ENCODE assay signal across 17 cellular contexts in genomic region chr11:5553347-5553746, GRCh38. TPM values are rescaled to one million over a fixed set of nuclear protein-coding genes. Genes with fewer than 3 reads are reported as not detected.
A peak's percentile ranks its signal among the peaks of the same experiment; 100 is the strongest.
DNase-seq lines count a peak whose midpoint lies in the region; ATAC-seq and TF ChIP-seq lines count a peak whose summit lies in the region.
"Had no signal": no experiment of that assay in that cellular context is flagged by ENCODE, and none has a peak within 500 bp of the region (broad histone marks: within the 10 kb centered on the region; RNA-seq: fewer than 3 reads in every experiment).

No MANE protein-coding gene starts in this region.

- TF ChIP-seq EP300 in SK-N-SH (IDR thresholded peaks at IDR 0.05; ENCODE audit: borderline replicate concordance in 1 of 2, low read depth in 1 of 2, low read length in 1 of 2): no peak

- no peak overlapping the region for H2AFZ ChIP-seq in SK-N-SH (ENCODE audit: low read depth)
- H2AFZ ChIP-seq in OCI-LY3 (ENCODE audit: low read depth, low read length): no peak overlapping the region

- H3K4me3 ChIP-seq in SK-N-SH (ENCODE audit: low read depth in 2 of 2, low read length in 1 of 2) (no peak overlapping the region), OCI-LY3 (ENCODE audit: low read length) (no peak overlapping the region), retinal pigment epithelial cell (ENCODE audit: low read length) (no peak overlapping the region), psoas muscle (no peak overlapping the region)
- H3K4me3 ChIP-seq in CD4-positive, alpha-beta memory T cell (ENCODE audit: low read length in 2 of 2): no peak overlapping the region
- H3K4me3 ChIP-seq: GM12878, ovary had no signal

- TF ChIP-seq CTCF in SK-N-SH (IDR thresholded peaks at IDR 0.05) (peak; percentile 42), OCI-LY3 (IDR thresholded peaks at IDR 0.05; ENCODE audit: low read depth, low read length) (peak; percentile 54), retinal pigment epithelial cell (conservative IDR thresholded peaks at IDR 0.05; ENCODE audit: low read depth, low read length) (peak; percentile 12), psoas muscle (IDR thresholded peaks at IDR 0.05) (no peak)

- H3K27me3 Mint-ChIP-seq in CD4-positive, alpha-beta memory T cell: peaks cover 5 to 12% of the 10 kb centered on the region in 2 donors

- no peaks in the 10 kb centered on the region for H3K9me2 ChIP-seq in SK-N-SH

- ATAC-seq in SK-N-SH treated with all-trans-retinoic acid at 6 μM for 48 hours: no peak
- ATAC-seq in psoas muscle: no peak

- no peak overlapping the region for H3K9ac ChIP-seq in SK-N-SH
- no peak overlapping the region for H3K9ac ChIP-seq in OCI-LY3 (ENCODE audit: low read length)

- H3K36me3 Mint-ChIP-seq in CD4-positive, alpha-beta memory T cell: no peaks in the 10 kb centered on the region
- H3K36me3 Mint-ChIP-seq: memory B cell had no signal

- no peak overlapping the region for H3K4me3 Mint-ChIP-seq in CD4-positive, alpha-beta memory T cell
- H3K4me3 Mint-ChIP-seq: memory B cell had no signal

- H3K4me1 ChIP-seq in SK-N-SH (ENCODE audit: control insufficient read depth in 1 of 2, insufficient read depth in 2 of 2, low read depth in 1 of 2, low read length in 1 of 2) (no peaks in the 10 kb centered on the region), OCI-LY3 (ENCODE audit: low read length) (peaks cover 16% of the 10 kb centered on the region), psoas muscle (no peaks in the 10 kb centered on the region)
- H3K4me1 ChIP-seq in CD4-positive, alpha-beta memory T cell (ENCODE audit: insufficient read depth, low read length): no peaks in the 10 kb centered on the region

- no peak overlapping the region for H3K27ac Mint-ChIP-seq in CD4-positive, alpha-beta memory T cell
- H3K27ac Mint-ChIP-seq: memory B cell had no signal

- POLR2A ChIA-PET in SK-N-SH (lab: Yijun Ruan, JAX): no interaction called here
- POLR2A ChIA-PET in CD4-positive, alpha-beta memory T cell (lab: Charles Lee; ENCODE audit: partially characterized antibody): no interaction called here

- H3K9me3 Mint-ChIP-seq in CD4-positive, alpha-beta memory T cell: peaks cover 0 to 3% (median 0%) of the 10 kb centered on the region in 8 donors
- H3K9me3 Mint-ChIP-seq: memory B cell had no signal

- H3K9me3 ChIP-seq in SK-N-SH: no peaks in the 10 kb centered on the region
- H3K9me3 ChIP-seq in OCI-LY3 (ENCODE audit: insufficient read depth, low read length): no peaks in the 10 kb centered on the region
- H3K9me3 ChIP-seq in psoas muscle: no peaks in the 10 kb centered on the region
- H3K9me3 ChIP-seq in CD4-positive, alpha-beta memory T cell (ENCODE audit: control insufficient read depth in 1 of 2, low read length in 2 of 2): no peaks in the 10 kb centered on the region
- H3K9me3 ChIP-seq: ovary had no signal

- H3K27me3 ChIP-seq in SK-N-SH (ENCODE audit: insufficient read depth) (no peaks in the 10 kb centered on the region), OCI-LY3 (ENCODE audit: low read depth, low read length) (peaks cover 15% of the 10 kb centered on the region), psoas muscle (ENCODE audit: insufficient read depth in 3 of 3, low read length in 2 of 3) (peaks cover 0 to 3% (median 0%) of the 10 kb centered on the region in 3 donors)
- H3K27me3 ChIP-seq in CD4-positive, alpha-beta memory T cell (ENCODE audit: insufficient read depth, low read length): no peaks in the 10 kb centered on the region
- H3K27me3 ChIP-seq: ovary had no signal

- no peaks in the 10 kb centered on the region for H3K4me1 Mint-ChIP-seq in CD4-positive, alpha-beta memory T cell
- H3K4me1 Mint-ChIP-seq: memory B cell had no signal

- H3K4me2 ChIP-seq in SK-N-SH: no peak overlapping the region
- no peak overlapping the region for H3K4me2 ChIP-seq in OCI-LY3 (ENCODE audit: low read length)

- no peaks in the 10 kb centered on the region for H3F3A ChIP-seq in SK-N-SH (replicated peaks; ENCODE audit: insufficient read depth)

- H4K20me1 ChIP-seq in SK-N-SH (ENCODE audit: insufficient read depth): no peaks in the 10 kb centered on the region
- no peaks in the 10 kb centered on the region for H4K20me1 ChIP-seq in OCI-LY3 (ENCODE audit: insufficient read depth, low read length)

- no peaks in the 10 kb centered on the region; the same call in 1 of the 2 replicates for H3K79me2 ChIP-seq in SK-N-SH (ENCODE audit: insufficient read depth)
- H3K79me2 ChIP-seq in OCI-LY3 (ENCODE audit: low read length): no peaks in the 10 kb centered on the region

- DNase-seq in SK-N-SH: no peak
- peak; percentile 3 for DNase-seq in cerebellum (ENCODE audit: low spot score)
- no peak for DNase-seq in retinal pigment epithelial cell (ENCODE audit: low read depth)
- no peak for DNase-seq in psoas muscle
- DNase-seq in inferior parietal cortex (ENCODE audit: extremely low spot score): no peak
- DNase-seq in CD4-positive, alpha-beta memory T cell: no peak
- DNase-seq: activated CD8-positive, alpha-beta memory T cell treated with anti-CD3 and anti-CD28 coated beads for 24 hours; Karpas-422; ovary; RPMI8226; stimulated activated CD8-positive, alpha-beta memory T cell treated with anti-CD3 and anti-CD28 coated beads, Interleukin-4, amount 100 ng/mL, for 48 hours had no signal

- H3K27ac ChIP-seq in SK-N-SH (ENCODE audit: low read depth in 2 of 2, low read length in 1 of 2): no peak overlapping the region
- H3K27ac ChIP-seq in OCI-LY3 (ENCODE audit: low read length): no peak overlapping the region
- H3K27ac ChIP-seq in psoas muscle: no peak overlapping the region
- no peak overlapping the region for H3K27ac ChIP-seq in CD4-positive, alpha-beta memory T cell (ENCODE audit: low read depth, low read length)
- H3K27ac ChIP-seq: ovary had no signal

- TF ChIP-seq RAD21 in SK-N-SH (IDR thresholded peaks at IDR 0.05; ENCODE audit: low read length): no peak

- CTCF ChIA-PET in SK-N-SH (lab: Yijun Ruan, JAX): no interaction called here
- CTCF ChIA-PET in CD4-positive, alpha-beta memory T cell (lab: Charles Lee; ENCODE audit: partially characterized antibody): no interaction called here

- intact Hi-C loops in psoas muscle (cut with DNase I): no loop called here
- intact Hi-C loops in CD4-positive, alpha-beta memory T cell (cut with micrococcal nuclease): no loop called here

- H3K36me3 ChIP-seq in SK-N-SH (replicated peaks in 1 of 2; ENCODE audit: control insufficient read depth in 1 of 2, insufficient read depth in 2 of 2, low read length in 1 of 2) (no peaks in the 10 kb centered on the region), OCI-LY3 (replicated peaks; ENCODE audit: low read depth, low read length) (no peaks in the 10 kb centered on the region), psoas muscle (ENCODE audit: insufficient read depth in 1 of 2, low read depth in 1 of 2) (no peaks in the 10 kb centered on the region)
- H3K36me3 ChIP-seq in CD4-positive, alpha-beta memory T cell (ENCODE audit: insufficient read depth, low read length): no peaks in the 10 kb centered on the region
- H3K36me3 ChIP-seq: ovary had no signal

TF ChIP-seq in SK-N-SH, 30 proteins besides CTCF, POLR2A, EP300 and RAD21 (continues in another document):
- TF ChIP-seq GATA2 (CRISPR knock-in tag; IDR thresholded peaks at IDR 0.05) (no peak), NRF1 (IDR thresholded peaks at IDR 0.05; ENCODE audit: low read depth, low read length) (no peak), FOXM1 (IDR thresholded peaks at IDR 0.05; ENCODE audit: low read depth) (no peak), GABPA (IDR thresholded peaks at IDR 0.05; ENCODE audit: low read depth) (no peak), SIN3A (IDR thresholded peaks at IDR 0.05; ENCODE audit: borderline replicate concordance, low read depth, low read length) (no peak)

TF ChIP-seq in SK-N-SH treated with all-trans-retinoic acid at 6 μM for 48 hours, 23 proteins besides CTCF, POLR2A, EP300 and RAD21 (continues in another document):
- TF ChIP-seq ZFP30 (CRISPR knock-in tag; IDR thresholded peaks at IDR 0.05) (no peak), PPARA (CRISPR knock-in tag; IDR thresholded peaks at IDR 0.05; ENCODE audit: borderline replicate concordance) (no peak), ISL1 (CRISPR knock-in tag; IDR thresholded peaks at IDR 0.05) (no peak), ZNF70 (CRISPR knock-in tag; IDR thresholded peaks at IDR 0.05) (no peak)

RNA-seq across cellular contexts. Expression of gene OR52H1, which starts 5.0 kb away (rescaled TPM):
- polyA plus RNA-seq in SK-N-SH (2012; rRNA removed): not detected in 2 replicates
- polyA plus RNA-seq in SK-N-SH (2012; cell fraction: cytosol; rRNA removed): not detected in 2 replicates
- not detected in 2 replicates for polyA plus RNA-seq in SK-N-SH (2012; cell fraction: nucleus; rRNA removed)
- 0.82 TPM for total RNA-seq in cerebellum
- total RNA-seq in psoas muscle: not detected
- polyA plus RNA-seq in psoas muscle: not detected
- not detected for total RNA-seq in CD4-positive, alpha-beta memory T cell
- not detected for polyA plus RNA-seq in CD4-positive, alpha-beta memory T cell
- total RNA-seq: bronchial epithelial cell had no signal

RNA-seq across cellular contexts. Expression of gene OR52B6, which starts 27.3 kb away (rescaled TPM):
- polyA plus RNA-seq in SK-N-SH (2012; rRNA removed) (not detected in 2 replicates), psoas muscle (not detected)
- not detected in 2 replicates for polyA plus RNA-seq in SK-N-SH (2012; cell fraction: cytosol; rRNA removed)
- not detected in 2 replicates for polyA plus RNA-seq in SK-N-SH (2012; cell fraction: nucleus; rRNA removed)
- total RNA-seq in cerebellum (not detected), psoas muscle (not detected)
- total RNA-seq in CD4-positive, alpha-beta memory T cell: not detected
- not detected for polyA plus RNA-seq in CD4-positive, alpha-beta memory T cell
- total RNA-seq: bronchial epithelial cell, GM12878, ovary, ureter had no signal
- polyA plus RNA-seq: ovary had no signal

RNA-seq across cellular contexts. Expression of gene UBQLNL, which starts 36.8 kb away (rescaled TPM):
- polyA plus RNA-seq in SK-N-SH (2012; rRNA removed) (0.03 and 0.10 TPM in 2 replicates), psoas muscle (under 1 TPM in 2 of 3 donors, not detected in 1; 0.01 to 0.04 TPM)
- not detected in 2 replicates for polyA plus RNA-seq in SK-N-SH (2012; cell fraction: cytosol; rRNA removed)
- 0.29 and 0.34 TPM in 2 replicates for polyA plus RNA-seq in SK-N-SH (2012; cell fraction: nucleus; rRNA removed)
- total RNA-seq in cerebellum (0.36 TPM), psoas muscle (not detected)
- under 1 TPM; 0.47 to 0.50 TPM for total RNA-seq in CD4-positive, alpha-beta memory T cell
- not detected for polyA plus RNA-seq in CD4-positive, alpha-beta memory T cell
- total RNA-seq: bronchial epithelial cell had no signal

RNA-seq across cellular contexts. Expression of gene TRIM6, which starts 43.1 kb away (rescaled TPM):
- polyA plus RNA-seq in SK-N-SH (2012; rRNA removed) (0.46 and 0.94 TPM in 2 replicates), psoas muscle (under 1 TPM; 0.26 to 0.36 (median 0.28) TPM)
- polyA plus RNA-seq in SK-N-SH (2012; cell fraction: cytosol; rRNA removed): 0.51 and 0.66 TPM in 2 replicates
- polyA plus RNA-seq in SK-N-SH (2012; cell fraction: nucleus; rRNA removed): 0.54 and 0.77 TPM in 2 replicates
- total RNA-seq in cerebellum (0.27 TPM), psoas muscle (under 1 TPM in 3 of 4 donors, not detected in 1; 0.44 to 0.78 (median 0.77) TPM)
- total RNA-seq in CD4-positive, alpha-beta memory T cell: not detected
- polyA plus RNA-seq in CD4-positive, alpha-beta memory T cell: not detected

RNA-seq across cellular contexts. Expression of gene UBQLN3, which starts 43.6 kb away (rescaled TPM):
- not detected in 2 replicates for polyA plus RNA-seq in SK-N-SH (2012; rRNA removed)
- polyA plus RNA-seq in SK-N-SH (2012; cell fraction: cytosol; rRNA removed): not detected in 2 replicates
- polyA plus RNA-seq in SK-N-SH (2012; cell fraction: nucleus; rRNA removed): not detected in 2 replicates
- total RNA-seq in cerebellum: 0.45 TPM
- not detected for total RNA-seq in psoas muscle
- not detected for polyA plus RNA-seq in psoas muscle
- not detected for total RNA-seq in CD4-positive, alpha-beta memory T cell
- polyA plus RNA-seq in CD4-positive, alpha-beta memory T cell: not detected
- total RNA-seq: bronchial epithelial cell, GM12878 had no signal
- polyA plus RNA-seq: GM12878, ovary had no signal
